23 cellular contexts compared by ENCODE assay signal in genomic region chr1:76198452-76198851, GRCh38.
DNase-seq lines count a peak whose midpoint lies in the region; ATAC-seq, FAIRE-seq and TF ChIP-seq lines count a peak whose summit lies in the region.
"Had no signal": no experiment of that assay in that cellular context is flagged by ENCODE, and none has a peak within 500 bp of the region (broad histone marks: within the 10 kb centered on the region; RNA-seq: fewer than 3 reads in every experiment).

No MANE protein-coding gene starts in this region.

- no peak for TF ChIP-seq POLR2A in A549 (IDR thresholded peaks at IDR 0.05; ENCODE audit: low read length)

- 5% methylated on average over 2 of the region's 2 CpGs for WGBS in A549 (ENCODE audit: missing lambda C conversion rate)

- H3K4me3 ChIP-seq in A549 (no peak overlapping the region), HEK293 (ENCODE audit: low read depth, low read length) (no peak overlapping the region), fibroblast of pulmonary artery (replicated peaks; ENCODE audit: low read depth, low read length) (no peak overlapping the region), PC-3 (ENCODE audit: low read length) (no peak overlapping the region)
- H3K4me3 ChIP-seq: Peyer's patch had no signal

- H3K27me3 ChIP-seq in PC-3 (ENCODE audit: low read length) = no peaks in the 10 kb centered on the region
- H3K27me3 ChIP-seq: Peyer's patch had no signal

- FAIRE-seq in A549 (lab: Jason Lieb, UNC) = no peak
- FAIRE-seq: A204.1, GM19239, H54 had no signal

- no peaks in the 10 kb centered on the region for H3K36me3 ChIP-seq in HEK293 (ENCODE audit: control insufficient read depth in 2 of 2, insufficient read depth in 1 of 2, low read length in 2 of 2)
- no peaks in the 10 kb centered on the region for H3K36me3 ChIP-seq in PC-3 (ENCODE audit: low read depth, low read length)
- H3K36me3 ChIP-seq: Peyer's patch had no signal

- H3K4me1 ChIP-seq in A549 = no peaks in the 10 kb centered on the region
- peaks cover 2% of the 10 kb centered on the region; the same call in 1 of the 2 replicates for H3K4me1 ChIP-seq in HEK293 (ENCODE audit: control insufficient read depth, insufficient read depth, low read length)
- no peaks in the 10 kb centered on the region for H3K4me1 ChIP-seq in PC-3 (ENCODE audit: insufficient read depth, low read length)
- H3K4me1 ChIP-seq: Peyer's patch had no signal

- H3K27ac ChIP-seq in A549 (no peak overlapping the region), HEK293 (ENCODE audit: extremely low read depth, low read depth, low read length) (no peak overlapping the region), PC-3 (ENCODE audit: low read length) (no peak overlapping the region)
- H3K27ac ChIP-seq: Peyer's patch had no signal

- H3K9me2 ChIP-seq in PC-3 (replicated peaks; ENCODE audit: low read length) = no peaks in the 10 kb centered on the region

- intact Hi-C loops in PC-3 (cut with micrococcal nuclease) = no loop called here

- H3K4me2 ChIP-seq in A549 = no peak overlapping the region
- no peak overlapping the region for H3K4me2 ChIP-seq in PC-3 (ENCODE audit: low read length)

- TF ChIP-seq RAD21 in A549 (conservative IDR thresholded peaks at IDR 0.05 in 1 of 2, IDR thresholded peaks at IDR 0.05 in 1 of 2) = no peak

- CTCF ChIA-PET in A549 (lab: Yijun Ruan, JAX) (no interaction called here), HEK293 (lab: Yijun Ruan, JAX) (no interaction called here), PC-3 (lab: Charles Lee) (no interaction called here)

- DNase-seq in A549 (ENCODE audit: low read depth in 1 of 2, low spot score in 1 of 2) (no peak), astrocyte of the hippocampus (ENCODE audit: low read depth, low spot score) (peak; percentile 31), fibroblast of pulmonary artery (ENCODE audit: low read depth) (peak; percentile 8), PC-3 (no peak)
- DNase-seq in activated CD8-positive, alpha-beta memory T cell treated with anti-CD3 and anti-CD28 coated beads for 24 hours = no peak
- DNase-seq: CD4-positive, CD25-positive, alpha-beta regulatory T cell; EL; GF-D8; HFFc6; KG1; NCI-H1105 treated with DMSO at 0.1 percent for 48 hours; NCI-H1694; NCI-H2081 treated with DMSO at 0.1 percent for 48 hours; NCI-H2171 treated with DMSO at 0.1 percent for 48 hours; NCI-H524 treated with DMSO at 0.1 percent for 48 hours; NCI-H82; Peyer's patch had no signal

- no peaks in the 10 kb centered on the region for H3F3A ChIP-seq in PC-3 (ENCODE audit: low read length, unreplicated experiment)

- H3K79me2 ChIP-seq in PC-3 (ENCODE audit: low read length) = no peaks in the 10 kb centered on the region

- TF ChIP-seq CTCF in A549 (IDR thresholded peaks at IDR 0.05) (no peak), HEK293 (tag by site-specific recombination; IDR thresholded peaks at IDR 0.05) (no peak), fibroblast of pulmonary artery (IDR thresholded peaks at IDR 0.05; ENCODE audit: low read length, missing control alignments) (no peak), PC-3 (conservative IDR thresholded peaks at IDR 0.05; ENCODE audit: low read depth, low read length) (no peak)

- H3K9ac ChIP-seq in PC-3 (ENCODE audit: low read length) = no peak overlapping the region

- H3K9me3 ChIP-seq in A549 (no peaks in the 10 kb centered on the region), HEK293 (ENCODE audit: control insufficient read depth, insufficient read depth, low read depth, low read length) (no peaks in the 10 kb centered on the region), PC-3 (ENCODE audit: low read length) (no peaks in the 10 kb centered on the region)
- H3K9me3 ChIP-seq: Peyer's patch had no signal

- TF ChIP-seq EP300 in A549 (IDR thresholded peaks at IDR 0.05) = no peak

- no peaks in the 10 kb centered on the region for H4K20me1 ChIP-seq in PC-3 (ENCODE audit: low read length)

- no peak overlapping the region for H2AFZ ChIP-seq in PC-3 (ENCODE audit: low read length)

- no peak for ATAC-seq in A549
- ATAC-seq in HG03571 (IDR thresholded peaks at IDR 0.05; ENCODE audit: unreplicated experiment) = no peak
- no peak for ATAC-seq in PC-3
- ATAC-seq in HG02571 (IDR thresholded peaks at IDR 0.05; ENCODE audit: unreplicated experiment) = no peak

- POLR2A ChIA-PET in A549 (lab: Yijun Ruan, JAX) = no interaction called here
- POLR2A ChIA-PET in HEK293 (lab: Yijun Ruan, JAX) = no interaction called here
- POLR2A ChIA-PET in PC-3 (lab: Charles Lee; ENCODE audit: unreplicated experiment) = no interaction called here

- BruUV-seq in PC-3 (replicated peaks; lab: Mats Ljungman, UMichigan) = no TSS peak

TF ChIP-seq in A549, 52 proteins besides CTCF, POLR2A, EP300 and RAD21:
- TF ChIP-seq RFX5 (IDR thresholded peaks at IDR 0.05) (no peak), E2F6 (IDR thresholded peaks at IDR 0.05; ENCODE audit: borderline replicate concordance, low read depth) (no peak), EHF (CRISPR knock-in tag; IDR thresholded peaks at IDR 0.05) (no peak), HOXB13 (CRISPR knock-in tag; IDR thresholded peaks at IDR 0.05; ENCODE audit: low read depth) (no peak), REST (IDR thresholded peaks at IDR 0.05) (0 out of 2 replicates have a peak, but pooled peaks have one; percentile 25), TFCP2L1 (CRISPR knock-in tag; IDR thresholded peaks at IDR 0.05) (no peak), HOXB5 (CRISPR knock-in tag; IDR thresholded peaks at IDR 0.05) (no peak)

TF ChIP-seq in HEK293, 187 proteins besides CTCF, POLR2A, EP300 and RAD21:
- TF ChIP-seq ZNF701 (tag by site-specific recombination; IDR thresholded peaks at IDR 0.05) (no peak), REST (tag by site-specific recombination; IDR thresholded peaks at IDR 0.05) (peak; percentile 95), SALL2 (tag by site-specific recombination; IDR thresholded peaks at IDR 0.05; ENCODE audit: borderline replicate concordance) (no peak), ZSCAN16 (tag by site-specific recombination; IDR thresholded peaks at IDR 0.05) (no peak), ZNF510 (tag by site-specific recombination; IDR thresholded peaks at IDR 0.05; ENCODE audit: insufficient replicate concordance) (no peak)

Comparison
In these comparisons a context has a peak if more than half of its experiments do, and no peak if none do; other contexts are left out.
1. DNase-seq: peak in astrocyte of the hippocampus (single experiment) and fibroblast of pulmonary artery (single experiment); none in A549 (0 of 2), activated CD8-positive, alpha-beta memory T cell treated with anti-CD3 and anti-CD28 coated beads for 24 hours (single experiment) and PC-3 (single experiment).
2. Of the 5 proteins assayed by ChIP-seq in both HEK293 and A549: peak only in HEK293: none; only in A549: none; in both: REST; in neither: 4.